8 cellular contexts compared by ENCODE assay signal in genomic region chr4:38866973-38867477, GRCh38. TPM values are rescaled to one million over a fixed set of nuclear protein-coding genes. Genes with fewer than 3 reads are reported as not detected.
DNase-seq lines count a peak whose midpoint lies in the region; ATAC-seq and TF ChIP-seq lines count a peak whose summit lies in the region.

No MANE protein-coding gene starts in this region.

- no peak overlapping the region for H3K27ac Mint-ChIP-seq in activated naive CD8-positive, alpha-beta T cell treated with anti-CD3 and anti-CD28 coated beads for 36 hours

- H3K27me3 ChIP-seq in heart right ventricle: no peaks in the 10 kb centered on the region
- H3K27me3 ChIP-seq in left lung: no peaks in the 10 kb centered on the region

- H3K27ac ChIP-seq in heart right ventricle (peak overlapping the region; percentile 57 to 96 (median 93)), left lung (peak overlapping the region; percentile 87 to 95), urinary bladder (ENCODE audit: low read depth) (peak overlapping the region; percentile 84)

- peaks cover 2% of the 10 kb centered on the region for H3K9me3 Mint-ChIP-seq in activated naive CD8-positive, alpha-beta T cell treated with anti-CD3 and anti-CD28 coated beads for 36 hours

- H3K4me1 ChIP-seq in heart right ventricle: peaks cover 0 to 40% (median 21%) of the 10 kb centered on the region in 9 donors
- H3K4me1 ChIP-seq in left lung: peaks cover 8 to 40% of the 10 kb centered on the region in 2 donors
- no peaks in the 10 kb centered on the region for H3K4me1 ChIP-seq in urinary bladder (ENCODE audit: insufficient read depth)

- intact Hi-C loops in heart right ventricle (cut with DNase I): loop anchor here in 1 of 10 donors (10.0 kb wide), 1 partner anchor 102 kb away; no protein-coding TSS in a partner anchor
- intact Hi-C loops in left cardiac atrium (cut with DNase I): no loop called here
- intact Hi-C loops in left lung (cut with DNase I): loop anchor here in 1 of 2 donors (10.0 kb wide), 1 partner anchor 102 kb away; no protein-coding TSS in a partner anchor

- in situ Hi-C loops in GM13977 (cut with MboI; ENCODE audit: low pct_unique_long_range_greater_than_20kb, low sequenced_read_pairs, unreplicated experiment): no loop called here

- DNase-seq in heart right ventricle (no peak), left cardiac atrium (no peak), left lung (no peak), islet precursor cell (no peak), GM13977 (ENCODE audit: low spot score) (no peak), mucosa of gallbladder (ENCODE audit: low spot score) (no peak)
- no peak for DNase-seq in activated naive CD8-positive, alpha-beta T cell treated with anti-CD3 and anti-CD28 coated beads for 36 hours

- TF ChIP-seq CTCF in heart right ventricle (IDR thresholded peaks at IDR 0.05): no peak
- TF ChIP-seq CTCF in left lung (IDR thresholded peaks at IDR 0.05): no peak
- no peak for TF ChIP-seq CTCF in GM13977 (IDR thresholded peaks at IDR 0.05; ENCODE audit: extremely low read depth, insufficient read depth, missing control alignments)

- peak overlapping the region; percentile 29 to 96 (median 89) for H3K4me3 ChIP-seq in heart right ventricle
- peak overlapping the region; percentile 72 to 73 for H3K4me3 ChIP-seq in left lung
- peak overlapping the region; percentile 78 for H3K4me3 ChIP-seq in urinary bladder (ENCODE audit: low read depth, low read length)

- H3K36me3 ChIP-seq in heart right ventricle (peaks cover 0 to 23% (median 5%) of the 10 kb centered on the region in 9 donors), left lung (peaks cover 0 to 10% of the 10 kb centered on the region in 2 donors), urinary bladder (ENCODE audit: insufficient read depth) (no peaks in the 10 kb centered on the region)

- H3K36me3 Mint-ChIP-seq in activated naive CD8-positive, alpha-beta T cell treated with anti-CD3 and anti-CD28 coated beads for 36 hours: peaks cover 2% of the 10 kb centered on the region

- WGBS in heart right ventricle, 2 donors: 51 to 52% methylated on average over 11 of the region's 11 CpGs
- 33% methylated on average over 11 of the region's 11 CpGs for WGBS in urinary bladder

- H3K9me3 ChIP-seq in heart right ventricle: no peaks in the 10 kb centered on the region
- no peaks in the 10 kb centered on the region for H3K9me3 ChIP-seq in left lung

- H3K27me3 Mint-ChIP-seq in activated naive CD8-positive, alpha-beta T cell treated with anti-CD3 and anti-CD28 coated beads for 36 hours: peaks cover 28% of the 10 kb centered on the region

- ATAC-seq in heart right ventricle: no peak
- ATAC-seq in left cardiac atrium: no peak
- no peak for ATAC-seq in left lung

- peak overlapping the region; percentile 63 for H3K4me3 Mint-ChIP-seq in activated naive CD8-positive, alpha-beta T cell treated with anti-CD3 and anti-CD28 coated beads for 36 hours

- H3K4me1 Mint-ChIP-seq in activated naive CD8-positive, alpha-beta T cell treated with anti-CD3 and anti-CD28 coated beads for 36 hours: peaks cover 6% of the 10 kb centered on the region

RNA-seq across cellular contexts. Expression of gene FAM114A1, which starts 0.6 kb away (rescaled TPM):
- 10 to 100 TPM; 11.8 to 35.5 (median 17.2) TPM for total RNA-seq in heart right ventricle
- polyA plus RNA-seq in heart right ventricle: 10 to 100 TPM in 1 of 2 donors, 1 to 10 TPM in 1; 8.0 to 13.8 TPM
- 10 to 100 TPM; 38.3 to 49.2 TPM for total RNA-seq in left cardiac atrium
- under 1 TPM in 1 of 2 experiments, not detected in 1; 0.38 TPM for total RNA-seq in activated naive CD8-positive, alpha-beta T cell treated with anti-CD3 and anti-CD28 coated beads for 36 hours
- 10 to 100 TPM; 68.5 to 81.1 TPM for total RNA-seq in left lung
- total RNA-seq in urinary bladder: 186 TPM
- polyA plus RNA-seq in urinary bladder: 65.8 TPM
- total RNA-seq in mucosa of gallbladder: 80.6 TPM

RNA-seq across cellular contexts. Expression of gene TLR6, which starts 10.4 kb away (rescaled TPM):
- 1 to 10 TPM in 9 of 10 donors, under 1 TPM in 1; 0.96 to 3.7 (median 1.3) TPM for total RNA-seq in heart right ventricle
- polyA plus RNA-seq in heart right ventricle: under 1 TPM; 0.14 to 0.22 TPM
- total RNA-seq in left cardiac atrium: 1 to 10 TPM; 2.7 to 3.2 TPM
- total RNA-seq in activated naive CD8-positive, alpha-beta T cell treated with anti-CD3 and anti-CD28 coated beads for 36 hours: 1 to 10 TPM; 2.9 to 4.4 TPM
- total RNA-seq in left lung: 10 to 100 TPM in 1 of 2 donors, 1 to 10 TPM in 1; 6.6 to 18.1 TPM
- total RNA-seq in urinary bladder: 8.8 TPM
- 0.58 TPM for polyA plus RNA-seq in urinary bladder
- total RNA-seq in mucosa of gallbladder: 4.3 TPM

Comparison
In these comparisons a context has a peak if more than half of its experiments do, and no peak if none do; other contexts are left out.
1. RNA of gene FAM114A1, which starts 0.6 kb away (total RNA-seq): 186 TPM in urinary bladder (single experiment), 68.5 to 81.1 TPM in left lung, 80.6 TPM in mucosa of gallbladder (single experiment), 38.3 to 49.2 TPM in left cardiac atrium and 11.8 to 35.5 TPM in heart right ventricle; 0.38 TPM in activated naive CD8-positive, alpha-beta T cell treated with anti-CD3 and anti-CD28 coated beads for 36 hours; every median in the first group is over 4 times any median in the second.
2. Peak in every context shown above with its lines, with median percentiles within 50 percentile points of each other: H3K27ac ChIP-seq and H3K4me3 ChIP-seq.